8 cellular contexts compared by ENCODE assay signal in the genomic region with DNA sequence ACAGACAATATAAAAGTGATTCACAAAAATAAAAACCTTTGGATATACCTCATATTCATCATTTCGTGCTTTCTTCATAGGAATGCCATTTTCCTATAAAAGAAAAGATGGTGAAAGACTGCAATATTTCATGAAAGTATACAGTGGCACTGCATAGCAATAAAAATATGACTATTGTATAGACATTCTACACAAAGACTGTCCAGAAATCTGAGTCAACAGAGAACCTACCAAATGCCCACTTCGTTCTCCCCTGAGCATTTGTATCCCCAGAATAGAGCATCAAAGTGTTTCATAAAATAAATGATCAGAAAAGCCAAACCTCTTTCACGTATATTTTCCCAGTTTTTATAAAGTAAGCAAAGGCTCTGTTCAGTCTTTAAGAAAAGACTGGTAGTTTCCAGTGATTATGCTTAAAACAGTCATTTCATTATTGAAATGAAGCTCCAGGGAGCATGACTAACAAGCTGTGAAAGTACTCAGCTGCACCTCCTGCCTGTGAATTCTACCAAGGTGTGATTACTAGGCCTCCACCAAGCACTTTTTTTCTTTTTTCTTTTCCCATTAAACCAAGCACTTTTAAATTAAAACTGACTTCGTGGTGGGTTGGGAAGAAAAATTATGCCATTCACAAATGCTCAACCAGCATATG. TPM values are rescaled to one million over a fixed set of nuclear protein-coding genes. Genes with fewer than 3 reads are reported as not detected.
DNase-seq lines count a peak whose midpoint lies in the region; ATAC-seq and TF ChIP-seq lines count a peak whose summit lies in the region.

No MANE protein-coding gene starts in this region.

- H3K9me3 ChIP-seq in heart right ventricle: no peaks in the 10 kb centered on the region

- 85 to 88% methylated on average over 4 of the region's 4 CpGs for WGBS in heart right ventricle, 2 donors

- DNase-seq in astrocyte of the cerebellum (ENCODE audit: low read depth) (no peak), globus pallidus (ENCODE audit: low spot score) (no peak), heart right ventricle (no peak), posterior cingulate gyrus (no peak), LoVo (ENCODE audit: low spot score) (no peak)

- H3K27me3 ChIP-seq in heart right ventricle: no peaks in the 10 kb centered on the region

- in situ Hi-C loops in astrocyte of the cerebellum (cut with HindIII; ENCODE audit: low sequenced_read_pairs): no loop called here

- H3K36me3 ChIP-seq in heart right ventricle: peaks cover 0 to 47% (median 11%) of the 10 kb centered on the region in 9 donors

- H3K4me3 ChIP-seq in astrocyte of the cerebellum (ENCODE audit: low read depth, low read length) (no peak overlapping the region), heart right ventricle (no peak overlapping the region)

- peak; percentile 15 for TF ChIP-seq CTCF in astrocyte of the cerebellum (IDR thresholded peaks at IDR 0.05; ENCODE audit: low read depth, low read length, missing control alignments)
- TF ChIP-seq CTCF in heart right ventricle (IDR thresholded peaks at IDR 0.05): no peak

- intact Hi-C loops in heart right ventricle (cut with DNase I) (loop anchor here in 1 of 10 donors (10.0 kb wide), 1 partner anchor 59 kb away; no protein-coding TSS in a partner anchor), posterior cingulate gyrus (cut with DNase I) (no loop called here)

- H3K4me1 ChIP-seq in heart right ventricle: peaks cover 0 to 34% (median 14%) of the 10 kb centered on the region in 9 donors

- ATAC-seq in GM18508 (IDR thresholded peaks at IDR 0.05; ENCODE audit: insufficient read depth, unreplicated experiment) (peak; percentile 94), GM19452 (IDR thresholded peaks at IDR 0.05; ENCODE audit: unreplicated experiment) (peak; percentile 86), HG03039 (IDR thresholded peaks at IDR 0.05; ENCODE audit: unreplicated experiment) (peak; percentile 84), heart right ventricle (no peak)

- no peak overlapping the region for H3K27ac ChIP-seq in heart right ventricle

RNA-seq across cellular contexts. Expression of a gene that starts 20.2 kb away (rescaled TPM):
- total RNA-seq in heart right ventricle: 100 to 1,000 TPM in 3 of 10 donors, 10 to 100 TPM in 7; 67.9 to 105 (median 91.6) TPM
- 100 to 1,000 TPM in 1 of 2 donors, 10 to 100 TPM in 1; 55.2 to 100 TPM for polyA plus RNA-seq in heart right ventricle

Comparison
In these comparisons a context has a peak if more than half of its experiments do, and no peak if none do; other contexts are left out.
1. ATAC-seq: peak in GM18508 (single experiment), GM19452 (single experiment) and HG03039 (single experiment); none in heart right ventricle (0 of 8).